In the genomic region with DNA sequence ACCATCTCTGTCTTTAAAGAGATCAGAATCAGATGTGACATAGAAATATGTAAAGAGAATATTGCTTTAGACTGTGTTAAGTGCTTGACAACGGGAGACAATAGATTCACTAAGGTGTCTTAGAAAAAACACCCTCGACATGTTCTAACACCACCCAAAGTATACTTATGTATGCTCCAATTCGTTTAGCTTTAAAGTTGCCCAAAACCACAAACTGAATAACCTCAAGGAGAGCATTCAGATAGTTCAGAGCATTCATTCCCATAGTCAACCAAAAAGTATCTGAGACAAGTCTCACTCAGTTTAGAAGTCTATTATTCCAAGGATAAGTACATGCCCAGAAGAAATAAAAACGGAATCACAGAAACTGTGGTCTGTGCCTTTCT, we compare ENCODE assay signal across 16 cellular contexts.
DNase-seq lines count a peak whose midpoint lies in the region; ATAC-seq, FAIRE-seq and TF ChIP-seq lines count a peak whose summit lies in the region.
"Had no signal": no experiment of that assay in that cellular context is flagged by ENCODE, and none has a peak within 500 bp of the region (broad histone marks: within the 10 kb centered on the region; RNA-seq: fewer than 3 reads in every experiment).

No MANE protein-coding gene starts in this region.

- peak overlapping the region; percentile 29 for H3K4me2 ChIP-seq in osteoblast (ENCODE audit: insufficient read depth, low read length)

- FAIRE-seq in GM19239 (lab: Jason Lieb, UNC) = peak; percentile 31
- FAIRE-seq: pancreas had no signal

- peak overlapping the region; percentile 92 for H3K27ac ChIP-seq in HUES64 (ENCODE audit: low read depth, low read length)
- H3K27ac ChIP-seq in cingulate gyrus (ENCODE audit: low read depth, low read length) = peak overlapping the region; percentile 24
- H3K27ac ChIP-seq in osteoblast (ENCODE audit: low read depth, low read length) = peak overlapping the region; percentile 35
- H3K27ac ChIP-seq: heart right ventricle, lower lobe of right lung, pancreas had no signal

- DNase-seq in GM19239 (ENCODE audit: insufficient read length, low spot score) = no peak
- no peak for DNase-seq in osteoblast (ENCODE audit: insufficient read length, low spot score, missing footprints)
- no peak for DNase-seq in activated naive CD4-positive, alpha-beta T cell treated with anti-CD3 and anti-CD28 coated beads, Interleukin-2, amount 50 U/mL, for 72 hours (ENCODE audit: low spot score in 2 of 2)
- DNase-seq in AG20443 (ENCODE audit: low spot score) = no peak
- DNase-seq: activated CD8-positive, alpha-beta memory T cell treated with anti-CD3 and anti-CD28 coated beads, Interleukin-2, amount 50 U/mL, for 4 hours; heart right ventricle; lower lobe of right lung; pancreas; stimulated activated naive CD4-positive, alpha-beta T cell treated with Interleukin-2 at 50 U/mL for 16 hours; T1000 had no signal

- H3K9ac ChIP-seq in HUES64 (ENCODE audit: low read depth, low read length) = peak overlapping the region; percentile 44

- H3K27ac Mint-ChIP-seq in activated naive CD4-positive, alpha-beta T cell treated with anti-CD3 and anti-CD28 coated beads, Interleukin-2, amount 50 U/mL, for 72 hours = no peak overlapping the region

- no peaks in the 10 kb centered on the region for H3K9me3 ChIP-seq in HUES64 (ENCODE audit: insufficient read depth, low read depth, low read length)
- no peaks in the 10 kb centered on the region for H3K9me3 ChIP-seq in osteoblast (ENCODE audit: low read depth, low read length)
- H3K9me3 ChIP-seq: BLaER1 treated with 17β-estradiol and CSF1 and Interleukin-3, amounts not matched to agents 10 nM and 100 nM; heart right ventricle; lower lobe of right lung; pancreas had no signal

- H3K79me2 ChIP-seq in osteoblast (ENCODE audit: insufficient read depth, low read length) = no peaks in the 10 kb centered on the region

- H3K36me3 ChIP-seq in HUES64 (ENCODE audit: insufficient read depth, low read length) (no peaks in the 10 kb centered on the region), osteoblast (ENCODE audit: insufficient read depth, low read length) (no peaks in the 10 kb centered on the region)
- H3K36me3 ChIP-seq: heart right ventricle, lower lobe of right lung, pancreas had no signal

- H3K27me3 ChIP-seq in HUES64 (ENCODE audit: insufficient read depth, low read length) (no peaks in the 10 kb centered on the region), osteoblast (ENCODE audit: insufficient read depth, low read length) (no peaks in the 10 kb centered on the region)
- H3K27me3 ChIP-seq: BLaER1 treated with 17β-estradiol and CSF1 and Interleukin-3, amounts not matched to agents 10 nM and 100 nM; heart right ventricle; pancreas had no signal

- no peak overlapping the region for H3K4me3 ChIP-seq in HUES64 (ENCODE audit: low read length)
- H3K4me3 ChIP-seq in osteoblast (ENCODE audit: insufficient read depth, low read length) = no peak overlapping the region
- H3K4me3 ChIP-seq: heart right ventricle, lower lobe of right lung, pancreas had no signal

- no peaks in the 10 kb centered on the region for H3K9me3 Mint-ChIP-seq in activated naive CD4-positive, alpha-beta T cell treated with anti-CD3 and anti-CD28 coated beads, Interleukin-2, amount 50 U/mL, for 72 hours

- 51% methylated on average over 4 of the region's 4 CpGs for WGBS in HUES64

- TF ChIP-seq CTCF in osteoblast (IDR thresholded peaks at IDR 0.05; ENCODE audit: extremely low read depth, low read depth, low read length) = no peak

- no peaks in the 10 kb centered on the region for H3K36me3 Mint-ChIP-seq in activated naive CD4-positive, alpha-beta T cell treated with anti-CD3 and anti-CD28 coated beads, Interleukin-2, amount 50 U/mL, for 72 hours

- no peaks in the 10 kb centered on the region for H4K20me1 ChIP-seq in osteoblast (ENCODE audit: insufficient read depth, low read length)

- ATAC-seq in HG02870 (IDR thresholded peaks at IDR 0.05; ENCODE audit: unreplicated experiment) = no peak
- no peak for ATAC-seq in activated naive CD4-positive, alpha-beta T cell treated with anti-CD3 and anti-CD28 coated beads, Interleukin-2, amount 50 U/mL, for 72 hours
- no peak for ATAC-seq in HG02884 (IDR thresholded peaks at IDR 0.05; ENCODE audit: unreplicated experiment)
- ATAC-seq: lower lobe of right lung, Panc1 had no signal

- peak overlapping the region; percentile 56 for H2AFZ ChIP-seq in osteoblast (ENCODE audit: low read length)

- H3K4me1 ChIP-seq in HUES64 (ENCODE audit: insufficient read depth, low read length) = peaks cover 31% of the 10 kb centered on the region
- peaks cover 20% of the 10 kb centered on the region for H3K4me1 ChIP-seq in osteoblast (ENCODE audit: insufficient read depth, low read length)
- H3K4me1 ChIP-seq: lower lobe of right lung, pancreas had no signal

Comparison
In these comparisons a context has a peak if more than half of its experiments do, and no peak if none do; other contexts are left out.
1. H3K27ac ChIP-seq: peak in every context shown above with its lines; median percentile 92 in HUES64; 35 in osteoblast; 24 in cingulate gyrus.